In the genomic region with DNA sequence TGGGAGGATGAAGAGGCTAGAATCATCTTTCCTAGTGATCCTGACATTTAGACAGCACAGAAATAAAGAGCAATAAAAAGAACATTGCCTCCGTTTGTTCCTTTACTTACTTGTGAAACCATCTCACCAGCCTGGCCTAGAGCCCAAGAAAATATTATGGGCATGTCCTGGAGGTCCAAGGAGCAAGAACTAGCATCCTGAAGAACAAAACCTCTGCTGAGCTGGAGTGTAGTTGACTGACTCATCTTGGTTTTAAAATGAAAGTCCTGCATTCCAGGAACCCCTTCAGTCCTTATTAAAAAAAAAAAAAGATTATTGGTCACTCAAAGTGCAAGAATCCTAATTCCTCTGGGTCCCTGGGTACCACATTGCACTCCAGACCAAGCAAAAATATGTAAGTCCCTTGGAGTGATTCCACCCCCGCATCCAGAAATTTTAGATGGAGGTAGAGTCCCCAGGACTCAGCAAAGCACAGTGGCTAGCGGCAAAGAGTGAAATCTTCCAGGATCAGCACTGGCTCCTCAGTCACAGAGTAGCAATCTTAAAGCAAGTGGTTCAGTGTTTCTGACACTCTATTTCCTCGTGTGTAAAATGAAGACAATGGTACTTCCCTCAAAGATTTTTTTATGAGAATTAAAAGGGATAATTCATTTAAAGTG, we compare ENCODE assay signal across 26 cellular contexts. TPM values are rescaled to one million over a fixed set of nuclear protein-coding genes. Genes with fewer than 3 reads are reported as not detected.
A peak's percentile ranks its signal among the peaks of the same experiment; 100 is the strongest.
DNase-seq lines count a peak whose midpoint lies in the region; ATAC-seq, FAIRE-seq and TF ChIP-seq lines count a peak whose summit lies in the region.
"Had no signal": no experiment of that assay in that cellular context is flagged by ENCODE, and none has a peak within 500 bp of the region (broad histone marks: within the 10 kb centered on the region; RNA-seq: fewer than 3 reads in every experiment).

No MANE protein-coding gene starts in this region.

- no peaks in the 10 kb centered on the region for H3K9me3 ChIP-seq in RWPE2 (ENCODE audit: severe bottlenecking)
- no peaks in the 10 kb centered on the region for H3K9me3 ChIP-seq in esophagus muscularis mucosa
- H3K9me3 ChIP-seq: BLaER1, mucosa of descending colon, SJCRH30 had no signal

- no peak for TF ChIP-seq CTCF in RWPE2 (IDR thresholded peaks at IDR 0.05; ENCODE audit: poor library complexity, severe bottlenecking)
- no peak for TF ChIP-seq CTCF in esophagus muscularis mucosa (IDR thresholded peaks at IDR 0.05)

- peak; percentile 51 for DNase-seq in GM04503 (ENCODE audit: low read depth)
- DNase-seq in RWPE2 (ENCODE audit: low spot score): no peak
- DNase-seq in esophagus muscularis mucosa (ENCODE audit: extremely low spot score): peak; percentile 50
- peak; percentile 46 for DNase-seq in urothelium cell line (ENCODE audit: low spot score)
- no peak for DNase-seq in activated gamma-delta T cell treated with Interleukin-2 at 50 U/mL for 16 hours
- DNase-seq in LoVo (ENCODE audit: low spot score): no peak
- DNase-seq: activated CD4-positive, alpha-beta T cell treated with anti-CD3 and anti-CD28 coated beads, Interleukin-2, amount 50 U/mL, for 48 hours; activated gamma-delta T cell; activated T-cell treated with anti-CD3 and anti-CD28 coated beads for 4 hours; amniotic stem cell; effector memory CD8-positive, alpha-beta T cell; mucosa of descending colon; NCI-H2029; NCI-H345; SJCRH30; small intestine; stimulated activated naive CD4-positive, alpha-beta T cell treated with Interleukin-2 at 50 U/mL for 16 hours; T-helper 17 cell; trophoblast cell; WERI-Rb-1 had no signal

- H3K4me1 ChIP-seq in RWPE2 (ENCODE audit: insufficient read depth, poor library complexity, severe bottlenecking) (peaks cover 49% of the 10 kb centered on the region), esophagus muscularis mucosa (peaks cover 0 to 39% (median 37%) of the 10 kb centered on the region in 4 donors)
- H3K4me1 ChIP-seq: SJCRH30 had no signal

- intact Hi-C loops in esophagus muscularis mucosa (cut with DNase I): loop anchor here (5.0 kb wide), 1 partner anchor 337 kb away; no protein-coding TSS in a partner anchor

- H3K36me3 ChIP-seq in RWPE2 (ENCODE audit: low read depth) (no peaks in the 10 kb centered on the region), esophagus muscularis mucosa (no peaks in the 10 kb centered on the region)
- H3K36me3 ChIP-seq: BLaER1, SJCRH30, WERI-Rb-1 had no signal

- H3K4me3 ChIP-seq in RWPE2 (ENCODE audit: severe bottlenecking) (no peak overlapping the region), esophagus muscularis mucosa (no peak overlapping the region)
- H3K4me3 ChIP-seq: BLaER1, hepatocyte, K562, mucosa of descending colon, SJCRH30 had no signal

- H3K27ac ChIP-seq in RWPE2 (ENCODE audit: poor library complexity, severe bottlenecking) (peak overlapping the region; percentile 68), esophagus muscularis mucosa (replicated peaks in 1 of 4) (peak overlapping the region; percentile 42 to 67 (median 64))
- H3K27ac ChIP-seq: BLaER1, hepatocyte, SJCRH30, WERI-Rb-1 had no signal

- no peak for FAIRE-seq in urothelium cell line (lab: Jason Lieb, UNC)
- FAIRE-seq: K562, small intestine had no signal

- WGBS in esophagus muscularis mucosa: 68% methylated on average over 4 of the region's 4 CpGs

- no peak for TF ChIP-seq EP300 in esophagus muscularis mucosa (IDR thresholded peaks at IDR 0.05)

- TF ChIP-seq POLR2A in esophagus muscularis mucosa (IDR thresholded peaks at IDR 0.05; ENCODE audit: low read depth): no peak

- ATAC-seq in RWPE2 (ENCODE audit: low read depth) (peak; percentile 71), HG03521 (IDR thresholded peaks at IDR 0.05; ENCODE audit: unreplicated experiment) (no peak)
- ATAC-seq: effector memory CD8-positive, alpha-beta T cell; K562; mucosa of descending colon; T-helper 17 cell had no signal

- H3K27me3 ChIP-seq in RWPE2 (ENCODE audit: insufficient read depth, poor library complexity, severe bottlenecking) (no peaks in the 10 kb centered on the region), esophagus muscularis mucosa (no peaks in the 10 kb centered on the region)
- H3K27me3 ChIP-seq: BLaER1, hepatocyte, SJCRH30 had no signal

RNA-seq across cellular contexts. Expression of a gene that starts 7.0 kb away (rescaled TPM):
- total RNA-seq in esophagus muscularis mucosa: not detected
- total RNA-seq: hepatocyte, K562, liver, mucosa of descending colon, posterior vena cava, SJCRH30, T-helper 17 cell had no signal

RNA-seq across cellular contexts. Expression of a gene that starts 23.3 kb away (rescaled TPM):
- total RNA-seq in esophagus muscularis mucosa: not detected
- total RNA-seq: hepatocyte, K562, liver, mucosa of descending colon, posterior vena cava, SJCRH30, T-helper 17 cell had no signal

RNA-seq across cellular contexts. Expression of a gene that starts 25.3 kb away (rescaled TPM):
- total RNA-seq in esophagus muscularis mucosa: not detected
- total RNA-seq: hepatocyte, K562, liver, mucosa of descending colon, posterior vena cava, SJCRH30, T-helper 17 cell had no signal

RNA-seq across cellular contexts. Expression of a gene that starts 42.4 kb away (rescaled TPM):
- not detected for total RNA-seq in esophagus muscularis mucosa
- total RNA-seq: hepatocyte, K562, liver, mucosa of descending colon, posterior vena cava, SJCRH30, T-helper 17 cell had no signal

RNA-seq across cellular contexts. Expression of a gene that starts 57.8 kb away (rescaled TPM):
- not detected for total RNA-seq in esophagus muscularis mucosa
- total RNA-seq: hepatocyte, K562, liver, mucosa of descending colon, posterior vena cava, SJCRH30, T-helper 17 cell had no signal

Comparison
In these comparisons a context has a peak if more than half of its experiments do, and no peak if none do; other contexts are left out.
1. DNase-seq: peak in GM04503 (single experiment), esophagus muscularis mucosa (single experiment) and urothelium cell line (single experiment); none in RWPE2 (single experiment), activated gamma-delta T cell treated with Interleukin-2 at 50 U/mL for 16 hours (single experiment) and LoVo (single experiment).